In genomic region chr11:128483211-128483788, GRCh38 we compare ENCODE assay signal across 9 cellular contexts.
A peak's percentile ranks its signal among the peaks of the same experiment; 100 is the strongest.
DNase-seq lines count a peak whose midpoint lies in the region; ATAC-seq and TF ChIP-seq lines count a peak whose summit lies in the region.
"Had no signal": no experiment of that assay in that cellular context is flagged by ENCODE, and none has a peak within 500 bp of the region (broad histone marks: within the 10 kb centered on the region; RNA-seq: fewer than 3 reads in every experiment).

No MANE protein-coding gene starts in this region.

- peak; percentile 4 to 7 for ATAC-seq in activated CD4-positive, CD25-positive, alpha-beta regulatory T cell treated with anti-CD3 and anti-CD28 coated beads, Interleukin-2, amount 50 U/mL, for 24 hours
- ATAC-seq in HG02885 (IDR thresholded peaks at IDR 0.05; ENCODE audit: poor library complexity, unreplicated experiment) (peak; percentile 82), gastrocnemius medialis (no peak)

- intact Hi-C loops in gastrocnemius medialis (cut with DNase I; ENCODE audit: low total_unique reads): loop anchor here (5.0 kb wide), 2 partner anchors 39 to 144 kb away; no protein-coding TSS in a partner anchor

- H3K4me1 ChIP-seq in gastrocnemius medialis: peaks cover 53 to 77% of the 10 kb centered on the region in 2 donors

- peak overlapping the region; percentile 57 to 70 (median 68) for H3K27ac ChIP-seq in gastrocnemius medialis
- H3K27ac ChIP-seq: SK-N-MC had no signal

- H3K4me3 ChIP-seq in gastrocnemius medialis: no peak overlapping the region
- H3K4me3 ChIP-seq: SK-N-MC had no signal

- in situ Hi-C loops in gastrocnemius medialis (cut with MboI; ENCODE audit: low sequenced_read_pairs in 4 of 4): loop anchor here in 1 of 4 donors (25.0 kb wide), 1 partner anchor 154 kb away; no protein-coding TSS in a partner anchor

- no peak for TF ChIP-seq POLR2A in gastrocnemius medialis (IDR thresholded peaks at IDR 0.05)

- no peak for DNase-seq in activated CD4-positive, CD25-positive, alpha-beta regulatory T cell treated with anti-CD3 and anti-CD28 coated beads, Interleukin-2, amount 50 U/mL, for 72 hours
- peak; percentile 57 for DNase-seq in T-helper 22 cell (ENCODE audit: low read depth)
- DNase-seq in gastrocnemius medialis: no peak
- no peak for DNase-seq in retina
- DNase-seq in epidermal melanocyte (ENCODE audit: insufficient read length, low spot score): no peak
- no peak for DNase-seq in NCI-H226

- H3K9me3 ChIP-seq in gastrocnemius medialis: no peaks in the 10 kb centered on the region

- H3K36me3 ChIP-seq in gastrocnemius medialis: peaks cover 0 to 26% of the 10 kb centered on the region in 2 donors

- no peak for TF ChIP-seq CTCF in gastrocnemius medialis (IDR thresholded peaks at IDR 0.05 in 4 of 5, conservative IDR thresholded peaks at IDR 0.05 in 1 of 5)

- H3K27me3 ChIP-seq in gastrocnemius medialis: no peaks in the 10 kb centered on the region

Comparison
In these comparisons a context has a peak if more than half of its experiments do, and no peak if none do; other contexts are left out.
1. ATAC-seq: peak in activated CD4-positive, CD25-positive, alpha-beta regulatory T cell treated with anti-CD3 and anti-CD28 coated beads, Interleukin-2, amount 50 U/mL, for 24 hours (2 of 2) and HG02885 (single experiment); none in gastrocnemius medialis (0 of 2).